Comparison of ENCODE assay signal across 17 cellular contexts in genomic region chr14:74855021-74855420, GRCh38. TPM values are rescaled to one million over a fixed set of nuclear protein-coding genes. Genes with fewer than 3 reads are reported as not detected.
DNase-seq lines count a peak whose midpoint lies in the region; ATAC-seq and TF ChIP-seq lines count a peak whose summit lies in the region.
"Had no signal": no experiment of that assay in that cellular context is flagged by ENCODE, and none has a peak within 500 bp of the region (broad histone marks: within the 10 kb centered on the region; RNA-seq: fewer than 3 reads in every experiment).

No MANE protein-coding gene starts in this region.

- no peak overlapping the region; the same call in 1 of the 2 replicates for H2BK20ac ChIP-seq in IMR-90 (ENCODE audit: low read depth, low read length)

- no peak overlapping the region for H4K8ac ChIP-seq in IMR-90 (ENCODE audit: low read depth in 2 of 2, low read length in 2 of 2)

- H3K56ac ChIP-seq in IMR-90 (ENCODE audit: extremely low read depth, insufficient read depth, low read length), result no peak overlapping the region

- no peak overlapping the region for H2BK5ac ChIP-seq in IMR-90 (ENCODE audit: low read depth, low read length, poor library complexity, severe bottlenecking)

- no peak overlapping the region for H2BK15ac ChIP-seq in IMR-90 (ENCODE audit: low read depth, low read length)

- H2AK5ac ChIP-seq in IMR-90 (ENCODE audit: low read depth, low read length), result no peak overlapping the region; the same call in 1 of the 2 replicates

- H3K27ac ChIP-seq in IMR-90 (ENCODE audit: insufficient read depth, low read length), result no peak overlapping the region
- H3K27ac ChIP-seq: HL-60 had no signal

- DNase-seq in IMR-90, result no peak
- DNase-seq in adipocyte (ENCODE audit: low read depth), result no peak
- DNase-seq in fibroblast of villous mesenchyme (ENCODE audit: low read depth), result peak; percentile 12
- no peak for DNase-seq in sciatic nerve (ENCODE audit: low spot score)
- DNase-seq in NCI-H446 treated with DMSO at 0.1 percent for 48 hours (lab: John Stamatoyannopoulos, UW), result no peak
- DNase-seq in DMS 273 treated with DMSO at 0.1 percent for 48 hours (lab: John Stamatoyannopoulos, UW), result no peak
- DNase-seq: C1 segment of cervical spinal cord; Calu3; CD4-positive, alpha-beta T cell; DMS79; HCEC 1CT; HFFc6 had no signal

- H3K36me3 ChIP-seq in IMR-90 (ENCODE audit: control insufficient read depth, insufficient read depth, low read length) (no peaks in the 10 kb centered on the region), adipocyte (ENCODE audit: control insufficient read depth, insufficient read depth, low read length, severe bottlenecking) (no peaks in the 10 kb centered on the region)

- dilution Hi-C loops in IMR-90 (cut with HindIII; ENCODE audit: low sequenced_read_pairs, unreplicated experiment), result no loop called here

- no peak overlapping the region for H2BK120ac ChIP-seq in IMR-90 (ENCODE audit: low read depth, low read length)

- no peak for ATAC-seq in IMR-90 (ENCODE audit: low read depth)
- ATAC-seq in sciatic nerve, result peak; percentile 35
- ATAC-seq in GM19467 (IDR thresholded peaks at IDR 0.05; ENCODE audit: unreplicated experiment), result no peak
- ATAC-seq: GM12878 had no signal

- CTCF ChIA-PET in IMR-90 (lab: Yijun Ruan, JAX), result no interaction called here

- WGBS in IMR-90 (ENCODE audit: extremely low coverage in 2 of 2, insufficient read length in 1 of 2), 2 experiments, result 100% methylated on average over 2 of the region's 7 CpGs; no CpG with 5 or more reads in 1 of the 2 experiments

- peaks cover 0 to 4% of the 10 kb centered on the region in 2 experiments; a peak in 1 of 4 replicates for H3K79me1 ChIP-seq in IMR-90 (ENCODE audit: low read depth in 1 of 2, low read length in 2 of 2)

- H3K4me1 ChIP-seq in IMR-90 (ENCODE audit: control insufficient read depth, insufficient read depth, low read length) (peaks cover 21% of the 10 kb centered on the region), adipocyte (ENCODE audit: control insufficient read depth, insufficient read depth, low read length) (peaks cover 67% of the 10 kb centered on the region)

- TF ChIP-seq POLR2A in IMR-90 (IDR thresholded peaks at IDR 0.05; ENCODE audit: low read depth, low read length), result no peak

- intact Hi-C loops in IMR-90 (cut with micrococcal nuclease) (no loop called here), sciatic nerve (cut with DNase I) (no loop called here)

- no peak overlapping the region for H4K91ac ChIP-seq in IMR-90 (ENCODE audit: insufficient read depth, low read depth, low read length)

- H3K14ac ChIP-seq in IMR-90 (replicated peaks; ENCODE audit: low read depth, low read length), result no peak overlapping the region

- H3K27me3 ChIP-seq in IMR-90 (ENCODE audit: control insufficient read depth, insufficient read depth, low read length), result no peaks in the 10 kb centered on the region
- H3K27me3 ChIP-seq in adipocyte (replicated peaks; ENCODE audit: control insufficient read depth, insufficient read depth, low read length), result no peaks in the 10 kb centered on the region

- no peak overlapping the region for H3K4ac ChIP-seq in IMR-90 (ENCODE audit: low read depth, low read length)

- peaks cover 15% of the 10 kb centered on the region for H3K9me1 ChIP-seq in IMR-90 (ENCODE audit: insufficient read depth, low read length)

- no peak for TF ChIP-seq CTCF in IMR-90 (conservative IDR thresholded peaks at IDR 0.05; ENCODE audit: low read depth, low read length)
- no peak for TF ChIP-seq CTCF in fibroblast of villous mesenchyme (IDR thresholded peaks at IDR 0.05; ENCODE audit: insufficient read depth, low read depth, low read length)

- H4K20me1 ChIP-seq in IMR-90 (ENCODE audit: insufficient read depth, low read length), result peaks cover 3% of the 10 kb centered on the region; the same call in 1 of the 2 replicates

- no peak overlapping the region for H2AFZ ChIP-seq in IMR-90 (replicated peaks; ENCODE audit: low read length, poor library complexity)

- BruUV-seq in IMR-90 (replicated peaks; lab: Mats Ljungman, UMichigan), result no TSS peak

- H3K4me3 ChIP-seq in IMR-90 (ENCODE audit: insufficient read depth, low read depth, low read length), result no peak overlapping the region
- H3K4me3 ChIP-seq in adipocyte (ENCODE audit: low read length), result peak overlapping the region; percentile 55
- H3K4me3 ChIP-seq in fibroblast of villous mesenchyme (ENCODE audit: low read depth, low read length), result no peak overlapping the region
- H3K4me3 ChIP-seq: GM12878 had no signal

- POLR2A ChIA-PET in IMR-90 (lab: Charles Lee; ENCODE audit: unreplicated experiment), result no interaction called here

- no peak overlapping the region for H3K4me2 ChIP-seq in IMR-90 (ENCODE audit: low read depth, low read length)

- in situ Hi-C loops in IMR-90 (cut with MboI; ENCODE audit: low sequenced_read_pairs), result no loop called here

- H2AK9ac ChIP-seq in IMR-90 (replicated peaks; ENCODE audit: low read depth, low read length, poor library complexity), result no peak overlapping the region

- no peak overlapping the region for H3K9ac ChIP-seq in IMR-90 (ENCODE audit: low read depth, low read length)
- H3K9ac ChIP-seq in adipocyte (ENCODE audit: low read length), result peak overlapping the region; percentile 48

- no peak overlapping the region for H4K5ac ChIP-seq in IMR-90 (ENCODE audit: low read depth, low read length)

- no peak for TF ChIP-seq RAD21 in IMR-90 (IDR thresholded peaks at IDR 0.05; ENCODE audit: low read length)

- no peak overlapping the region for H3K23ac ChIP-seq in IMR-90 (ENCODE audit: low read depth, low read length)

- H3K18ac ChIP-seq in IMR-90 (ENCODE audit: low read depth, low read length), result peak overlapping the region; percentile 2; the same call in 1 of the 2 replicates

- H3K9me3 ChIP-seq in IMR-90 (ENCODE audit: control insufficient read depth, insufficient read depth, low read length) (no peaks in the 10 kb centered on the region), adipocyte (ENCODE audit: control insufficient read depth, low read length) (no peaks in the 10 kb centered on the region)

TF ChIP-seq in IMR-90, 13 proteins besides CTCF, POLR2A, EP300 and RAD21:
- TF ChIP-seq MAZ (IDR thresholded peaks at IDR 0.05; ENCODE audit: borderline replicate concordance, low read depth, low read length), result no peak
- TF ChIP-seq RCOR1 (IDR thresholded peaks at IDR 0.05; ENCODE audit: insufficient replicate concordance, low read length), result no peak
- TF ChIP-seq RFX5 (IDR thresholded peaks at IDR 0.05; ENCODE audit: low read depth, low read length), result no peak
- TF ChIP-seq BHLHE40 (IDR thresholded peaks at IDR 0.05; ENCODE audit: low read depth, low read length), result no peak
- TF ChIP-seq MAFK (IDR thresholded peaks at IDR 0.05; ENCODE audit: low read depth, low read length), result no peak
- no peak for TF ChIP-seq FOS (IDR thresholded peaks at IDR 0.05; ENCODE audit: low read depth, low read length)
- TF ChIP-seq MXI1 (IDR thresholded peaks at IDR 0.05; ENCODE audit: borderline replicate concordance, low read depth, low read length), result no peak
- TF ChIP-seq NFE2L2 (IDR thresholded peaks at IDR 0.05; ENCODE audit: low read depth, low read length), result no peak

RNA-seq across cellular contexts. Expression of gene PROX2, which starts 20.9 kb away (rescaled TPM):
- total RNA-seq in IMR-90 (2012; rRNA removed) (not detected in 2 replicates), fibroblast of villous mesenchyme (under 0.01 TPM in 1 of 2 replicates, not detected in the other), sciatic nerve (not detected)
- polyA plus RNA-seq in IMR-90 (2012; rRNA removed), result not detected in 2 replicates
- polyA plus RNA-seq in IMR-90 (2012; cell fraction: cytosol; rRNA removed), result not detected in 2 replicates
- polyA plus RNA-seq in IMR-90 (2012; cell fraction: nucleus; rRNA removed; ENCODE audit: low replicate concordance), result not detected in 2 replicates
- total RNA-seq: Calu3, G401, H4, HFFc6 had no signal

RNA-seq across cellular contexts. Expression of gene DLST, which starts 26.7 kb away (rescaled TPM):
- total RNA-seq in IMR-90 (2012; rRNA removed), result 58.6 and 63.0 TPM in 2 replicates
- polyA plus RNA-seq in IMR-90 (2012; rRNA removed), result 119 and 132 TPM in 2 replicates
- 71.7 and 111 TPM in 2 replicates for polyA plus RNA-seq in IMR-90 (2012; cell fraction: cytosol; rRNA removed)
- 85.7 and 132 TPM in 2 replicates for polyA plus RNA-seq in IMR-90 (2012; cell fraction: nucleus; rRNA removed; ENCODE audit: low replicate concordance)
- 61.5 and 62.6 TPM in 2 replicates for total RNA-seq in fibroblast of villous mesenchyme
- total RNA-seq in sciatic nerve, result 79.6 TPM
